Comparison of ENCODE assay signal across 8 cellular contexts in the genomic region with DNA sequence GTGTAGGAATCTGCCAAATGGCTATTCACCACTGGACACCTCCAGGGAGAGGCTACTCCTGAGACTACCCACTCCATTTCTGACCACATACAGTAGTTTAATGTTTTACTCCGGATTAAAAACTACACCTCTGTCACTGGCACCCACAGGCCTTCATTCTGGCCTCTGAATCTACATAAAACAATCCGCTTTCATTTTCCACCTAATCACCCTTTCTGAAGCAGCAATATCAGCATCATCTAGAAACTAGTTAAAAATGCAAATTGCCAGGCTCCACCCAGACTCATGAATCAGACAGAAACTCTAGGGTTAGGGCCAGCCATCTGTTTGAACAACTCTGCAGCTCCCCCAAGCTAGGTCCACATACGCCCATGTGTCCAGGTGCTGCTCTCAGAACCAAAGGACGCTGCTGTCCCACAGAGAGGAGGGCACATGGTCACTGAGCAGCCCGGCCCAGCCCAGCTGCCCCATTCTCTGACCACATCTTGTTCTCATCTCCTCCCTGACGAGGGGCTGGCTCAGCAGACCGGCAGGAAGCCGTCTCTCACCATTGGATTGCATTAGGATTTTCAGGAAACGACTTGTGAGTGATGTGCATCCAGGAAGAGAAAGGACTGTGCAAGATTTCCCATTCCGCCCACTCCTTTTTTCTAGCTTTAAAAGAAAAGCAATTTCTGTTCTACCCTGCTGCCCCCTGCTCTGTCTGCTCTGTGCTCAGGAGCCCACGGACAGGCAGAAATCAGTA. TPM values are rescaled to one million over a fixed set of nuclear protein-coding genes. Genes with fewer than 3 reads are reported as not detected.
DNase-seq lines count a peak whose midpoint lies in the region; ATAC-seq and TF ChIP-seq lines count a peak whose summit lies in the region.

No MANE protein-coding gene starts in this region.

- H3K27me3 ChIP-seq in left ventricle myocardium inferior (ENCODE audit: low read depth), result no peaks in the 10 kb centered on the region

- peaks cover 90% of the 10 kb centered on the region for H3K4me1 ChIP-seq in left ventricle myocardium inferior

- peak overlapping the region; percentile 32 for H3K4me3 ChIP-seq in left ventricle myocardium inferior

- no peaks in the 10 kb centered on the region for H3K9me3 ChIP-seq in left ventricle myocardium inferior (replicated peaks)

- peaks cover 14% of the 10 kb centered on the region for H3K36me3 ChIP-seq in left ventricle myocardium inferior

- intact Hi-C loops in left ventricle myocardium inferior (cut with micrococcal nuclease), result no loop called here

- peaks cover 1% of the 10 kb centered on the region for H3K27me3 Mint-ChIP-seq in IgD-negative memory B cell

- peaks cover 2% of the 10 kb centered on the region for H3K36me3 Mint-ChIP-seq in IgD-negative memory B cell

- peak overlapping the region; percentile 13 to 99 (median 43) for H3K27ac Mint-ChIP-seq in IgD-negative memory B cell

- TF ChIP-seq CTCF in left ventricle myocardium inferior (IDR thresholded peaks at IDR 0.05; ENCODE audit: borderline replicate concordance), result no peak

- H3K4me3 Mint-ChIP-seq in IgD-negative memory B cell, result peak overlapping the region; percentile 18 to 88 (median 66)

- H3K4me1 Mint-ChIP-seq in IgD-negative memory B cell, result peaks cover 40 to 73% (median 59%) of the 10 kb centered on the region in 3 donors

- ATAC-seq in GM21515 (IDR thresholded peaks at IDR 0.05; ENCODE audit: unreplicated experiment), result peak; percentile 93

- no peaks in the 10 kb centered on the region for H3K9me3 Mint-ChIP-seq in IgD-negative memory B cell

- DNase-seq in EH (ENCODE audit: low read depth) (peak; percentile 85), left ventricle myocardium inferior (peak; percentile 58), D341Med (ENCODE audit: low spot score) (no peak), T1000 (lab: John Stamatoyannopoulos, UW) (no peak)
- DNase-seq in activated T-helper 9 cell treated with anti-CD3 and anti-CD28 coated beads, Interleukin-2, amount 50 U/mL, for 16 hours (ENCODE audit: low read depth), result peak; percentile 34
- peak; percentile 44 to 55 for DNase-seq in stimulated activated CD4-positive, alpha-beta T cell treated with anti-CD3 and anti-CD28 coated beads, Interleukin-2, amount 100 ng/mL, for 24 hours

- peak overlapping the region; percentile 70 for H3K27ac ChIP-seq in left ventricle myocardium inferior (replicated peaks)

RNA-seq across cellular contexts. Expression of a gene that starts 34.7 kb away (rescaled TPM):
- polyA plus RNA-seq in IgD-negative memory B cell, result 45.1 TPM
- 17.7 TPM for total RNA-seq in left ventricle myocardium inferior

Comparison
In these comparisons a context has a peak if more than half of its experiments do, and no peak if none do; other contexts are left out.
1. DNase-seq: peak in EH (single experiment), activated T-helper 9 cell treated with anti-CD3 and anti-CD28 coated beads, Interleukin-2, amount 50 U/mL, for 16 hours (single experiment), left ventricle myocardium inferior (single experiment) and stimulated activated CD4-positive, alpha-beta T cell treated with anti-CD3 and anti-CD28 coated beads, Interleukin-2, amount 100 ng/mL, for 24 hours (2 of 2); none in D341Med (single experiment) and T1000 (single experiment).